17 cellular contexts compared by ENCODE assay signal in genomic region chr9:20608582-20608981, GRCh38. TPM values are rescaled to one million over a fixed set of nuclear protein-coding genes. Genes with fewer than 3 reads are reported as not detected.
A peak's percentile ranks its signal among the peaks of the same experiment; 100 is the strongest.
DNase-seq lines count a peak whose midpoint lies in the region; ATAC-seq and FAIRE-seq lines count a peak whose summit lies in the region.
"Had no signal": no experiment of that assay in that cellular context is flagged by ENCODE, and none has a peak within 500 bp of the region (broad histone marks: within the 10 kb centered on the region; RNA-seq: fewer than 3 reads in every experiment).

No MANE protein-coding gene starts in this region.

- no peak for DNase-seq in activated T-cell treated with anti-CD3 and anti-CD28 coated beads, Interleukin-2, amount 50 U/mL, for 72 hours
- DNase-seq in activated T-cell treated with anti-CD3 and anti-CD28 coated beads, Interleukin-2, amount 50 U/mL, for 1 hour: no peak
- no peak for DNase-seq in GM18507 (ENCODE audit: extremely low spot score, insufficient read length, low read depth)
- DNase-seq in SK-N-MC (ENCODE audit: low read depth, low spot score): no peak
- no peak for DNase-seq in naive thymus-derived CD4-positive, alpha-beta T cell
- no peak for DNase-seq in T-helper 9 cell
- no peak for DNase-seq in C1 segment of cervical spinal cord (lab: John Stamatoyannopoulos, UW)
- DNase-seq in NCI-H1694 (lab: John Stamatoyannopoulos, UW): no peak
- DNase-seq: ACHN, AML-193, DMS53, H9, NCI-H1048, NCI-H146, NCI-H510A treated with DMSO at 0.1 percent for 48 hours, NCI-H82, PC-9 had no signal

- no peaks in the 10 kb centered on the region for H3K36me3 ChIP-seq in SK-N-MC (ENCODE audit: insufficient read depth, low read length)
- H3K36me3 ChIP-seq in naive thymus-derived CD4-positive, alpha-beta T cell (ENCODE audit: control insufficient read depth in 2 of 3, insufficient read depth in 3 of 3, low read length in 3 of 3): no peaks in the 10 kb centered on the region

- H3K27me3 Mint-ChIP-seq in activated T-cell treated with anti-CD3 and anti-CD28 coated beads, Interleukin-2, amount 50 U/mL, for 72 hours (ENCODE audit: low read depth): no peaks in the 10 kb centered on the region
- H3K27me3 Mint-ChIP-seq in naive thymus-derived CD4-positive, alpha-beta T cell: no peaks in the 10 kb centered on the region

- H3K9me3 Mint-ChIP-seq in activated T-cell treated with anti-CD3 and anti-CD28 coated beads, Interleukin-2, amount 50 U/mL, for 72 hours: no peaks in the 10 kb centered on the region
- no peaks in the 10 kb centered on the region for H3K9me3 Mint-ChIP-seq in naive thymus-derived CD4-positive, alpha-beta T cell
- H3K9me3 Mint-ChIP-seq: H9 had no signal

- peak overlapping the region; percentile 70 for H3K27ac Mint-ChIP-seq in activated T-cell treated with anti-CD3 and anti-CD28 coated beads, Interleukin-2, amount 50 U/mL, for 72 hours
- H3K27ac Mint-ChIP-seq in naive thymus-derived CD4-positive, alpha-beta T cell: peak overlapping the region in 7 of 9 donors; percentile 0 to 64 (median 5)
- H3K27ac Mint-ChIP-seq: H9 had no signal

- peak overlapping the region; percentile 37 to 71 for H3K4me3 Mint-ChIP-seq in activated T-cell treated with anti-CD3 and anti-CD28 coated beads, Interleukin-2, amount 50 U/mL, for 72 hours
- peak overlapping the region in 8 of 10 donors; percentile 0 to 75 (median 25) for H3K4me3 Mint-ChIP-seq in naive thymus-derived CD4-positive, alpha-beta T cell
- H3K4me3 Mint-ChIP-seq: H9 had no signal

- peaks cover 0 to 41% of the 10 kb centered on the region in 2 donors for H3K4me1 ChIP-seq in naive thymus-derived CD4-positive, alpha-beta T cell (ENCODE audit: control insufficient read depth in 2 of 2, insufficient read depth in 2 of 2, low read length in 2 of 2)

- no peaks in the 10 kb centered on the region for H3K27me3 ChIP-seq in naive thymus-derived CD4-positive, alpha-beta T cell (ENCODE audit: control insufficient read depth in 2 of 2, insufficient read depth in 2 of 2, low read length in 2 of 2)

- FAIRE-seq in GM18507 (lab: Jason Lieb, UNC): peak; percentile 18

- peaks cover 86% of the 10 kb centered on the region for H3K4me1 Mint-ChIP-seq in activated T-cell treated with anti-CD3 and anti-CD28 coated beads, Interleukin-2, amount 50 U/mL, for 72 hours (ENCODE audit: low read depth)
- H3K4me1 Mint-ChIP-seq in naive thymus-derived CD4-positive, alpha-beta T cell: peaks cover 36 to 96% (median 90%) of the 10 kb centered on the region in 7 donors

- peak overlapping the region; percentile 12; the same call in 1 of the 2 replicates for H3K27ac ChIP-seq in SK-N-MC
- no peak overlapping the region for H3K27ac ChIP-seq in naive thymus-derived CD4-positive, alpha-beta T cell (ENCODE audit: low read depth, low read length)
- H3K27ac ChIP-seq: PC-9 had no signal

- no peak overlapping the region for H3K4me3 ChIP-seq in SK-N-MC
- no peak overlapping the region for H3K4me3 ChIP-seq in naive thymus-derived CD4-positive, alpha-beta T cell (ENCODE audit: low read length)
- H3K4me3 ChIP-seq: PC-9 had no signal

- CTCF ChIA-PET in naive thymus-derived CD4-positive, alpha-beta T cell (lab: Charles Lee): interaction anchor here (0.7 kb wide), 1 partner anchor 412 kb away, joined by 3 read pairs; no protein-coding TSS in a partner anchor

- intact Hi-C loops in naive thymus-derived CD4-positive, alpha-beta T cell (cut with micrococcal nuclease): no loop called here

- H3K36me3 Mint-ChIP-seq in activated T-cell treated with anti-CD3 and anti-CD28 coated beads, Interleukin-2, amount 50 U/mL, for 72 hours (ENCODE audit: insufficient read depth in 2 of 2): no peaks in the 10 kb centered on the region
- H3K36me3 Mint-ChIP-seq in naive thymus-derived CD4-positive, alpha-beta T cell: peaks cover 0 to 8% (median 0%) of the 10 kb centered on the region in 5 donors

- POLR2A ChIA-PET in naive thymus-derived CD4-positive, alpha-beta T cell (lab: Charles Lee): interaction anchor here (1.2 kb wide), 1 partner anchor 409 kb away, joined by 3 read pairs; no protein-coding TSS in a partner anchor

- H3K9ac ChIP-seq in SK-N-MC (ENCODE audit: insufficient read length): no peak overlapping the region

- no peak for ATAC-seq in activated T-cell treated with anti-CD3 and anti-CD28 coated beads, Interleukin-2, amount 50 U/mL, for 72 hours (replicated peaks in 1 of 2)
- ATAC-seq in naive thymus-derived CD4-positive, alpha-beta T cell: no peak

- no peaks in the 10 kb centered on the region for H3K9me3 ChIP-seq in SK-N-MC (ENCODE audit: low read depth, low read length)
- no peaks in the 10 kb centered on the region for H3K9me3 ChIP-seq in naive thymus-derived CD4-positive, alpha-beta T cell (ENCODE audit: control insufficient read depth in 2 of 3, low read length in 3 of 3)

RNA-seq across cellular contexts. Expression of gene MLLT3, which starts 13.7 kb away (rescaled TPM):
- total RNA-seq in activated T-cell treated with anti-CD3 and anti-CD28 coated beads, Interleukin-2, amount 50 U/mL, for 72 hours: 10 to 100 TPM; 40.0 to 47.5 TPM
- total RNA-seq in naive thymus-derived CD4-positive, alpha-beta T cell: 10 to 100 TPM; 40.9 to 85.3 (median 71.3) TPM
- 10 to 100 TPM; 62.6 to 64.8 TPM for polyA plus RNA-seq in naive thymus-derived CD4-positive, alpha-beta T cell
